Comparison of ENCODE assay signal across 6 cellular contexts in the genomic region with DNA sequence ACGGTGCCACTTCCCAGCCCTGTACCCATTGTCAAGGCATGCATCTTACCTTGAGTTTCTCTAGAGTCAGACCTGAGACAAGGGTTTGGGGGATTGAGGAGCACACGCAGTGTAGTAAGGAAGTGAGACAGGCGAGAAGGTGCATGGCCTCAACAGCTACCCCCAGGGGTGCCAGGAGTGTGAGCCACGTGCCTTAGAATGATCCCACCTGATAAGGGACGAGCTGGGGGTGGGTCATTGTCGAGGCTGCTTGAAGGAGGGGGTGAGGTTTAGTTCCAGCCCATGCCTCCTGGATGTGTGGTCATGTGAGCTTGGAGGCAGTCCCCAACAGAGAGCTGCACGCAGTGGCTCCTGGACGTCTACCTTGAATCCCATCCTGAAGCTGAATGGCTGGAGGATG.
"Had no signal": no experiment of that assay in that cellular context is flagged by ENCODE, and none has a peak within 500 bp of the region (broad histone marks: within the 10 kb centered on the region; RNA-seq: fewer than 3 reads in every experiment).

No MANE protein-coding gene starts in this region.

- ATAC-seq: GM23338 had no signal

- H3K27ac ChIP-seq: HL-60 had no signal

- H3K4me1 Mint-ChIP-seq: GM23338, H9 had no signal

- H3K27ac Mint-ChIP-seq: GM23338, H9 had no signal

- H3K4me3 ChIP-seq: GM23338 had no signal

- H3K9me3 Mint-ChIP-seq: GM23338, H9 had no signal

- DNase-seq: H9, HCEC 1CT, IMR-90, KBM-7 had no signal

- H3K4me3 Mint-ChIP-seq: GM23338, H9 had no signal
